ENCODE assay signal across 23 cellular contexts in genomic region chr2:187261705-187262104, GRCh38.
A peak's percentile ranks its signal among the peaks of the same experiment; 100 is the strongest.
DNase-seq lines count a peak whose midpoint lies in the region; ATAC-seq, FAIRE-seq and TF ChIP-seq lines count a peak whose summit lies in the region.
"Had no signal": no experiment of that assay in that cellular context is flagged by ENCODE, and none has a peak within 500 bp of the region (broad histone marks: within the 10 kb centered on the region; RNA-seq: fewer than 3 reads in every experiment).

No MANE protein-coding gene starts in this region.

- in situ Hi-C loops in HepG2 (cut with HindIII; ENCODE audit: extremely low pct_ligation_motif_present, low pct_unique_long_range_greater_than_20kb), result no loop called here
- in situ Hi-C loops in K562 (cut with MboI), result no loop called here

- no peaks in the 10 kb centered on the region for H3K9me1 ChIP-seq in K562 (ENCODE audit: control insufficient read depth, insufficient read depth, low read length)

- no peak for ATAC-seq in HepG2
- no peak for ATAC-seq in right lobe of liver
- ATAC-seq in K562, result no peak
- no peak for ATAC-seq in T-helper 17 cell
- ATAC-seq: A549; CD8-positive, alpha-beta T cell; GM12878 had no signal

- H3K36me3 ChIP-seq in HepG2 (replicated peaks in 1 of 2; ENCODE audit: control insufficient read depth in 1 of 2, insufficient read depth in 2 of 2, low read length in 2 of 2), result no peaks in the 10 kb centered on the region
- no peaks in the 10 kb centered on the region for H3K36me3 ChIP-seq in right lobe of liver
- H3K36me3 ChIP-seq in K562 (ENCODE audit: control insufficient read depth, insufficient read depth, low read length), result no peaks in the 10 kb centered on the region
- H3K36me3 ChIP-seq: BLaER1 treated with 17β-estradiol and CSF1 and Interleukin-3, amounts not matched to agents 10 nM and 100 nM had no signal

- H3K36me3 Mint-ChIP-seq in T-helper 17 cell (ENCODE audit: low read depth), result no peaks in the 10 kb centered on the region
- H3K36me3 Mint-ChIP-seq: CD8-positive, alpha-beta T cell had no signal

- POLR2A ChIA-PET in HepG2 (lab: Yijun Ruan, JAX), result no interaction called here
- POLR2A ChIA-PET in K562 (lab: Yijun Ruan, JAX), result no interaction called here

- no peak for TF ChIP-seq POLR2A in HepG2 (IDR thresholded peaks at IDR 0.05; ENCODE audit: insufficient read depth in 1 of 2, low read depth in 2 of 2, low read length in 2 of 2)
- TF ChIP-seq POLR2A in right lobe of liver (IDR thresholded peaks at IDR 0.05), result no peak
- TF ChIP-seq POLR2A in K562 (conservative IDR thresholded peaks at IDR 0.05), result no peak

- H3K27ac Mint-ChIP-seq in T-helper 17 cell, result no peak overlapping the region
- H3K27ac Mint-ChIP-seq: B cell; CD4-positive, alpha-beta T cell; CD8-positive, alpha-beta T cell had no signal

- H3K4me3 Mint-ChIP-seq in T-helper 17 cell, result no peak overlapping the region
- H3K4me3 Mint-ChIP-seq: B cell; CD4-positive, alpha-beta T cell; CD8-positive, alpha-beta T cell had no signal

- H3K27me3 Mint-ChIP-seq in T-helper 17 cell, result no peaks in the 10 kb centered on the region
- H3K27me3 Mint-ChIP-seq: B cell; CD4-positive, alpha-beta T cell had no signal

- H3K4me1 Mint-ChIP-seq in T-helper 17 cell, result no peaks in the 10 kb centered on the region
- H3K4me1 Mint-ChIP-seq: B cell had no signal

- no peak overlapping the region for H3K27ac ChIP-seq in HepG2 (ENCODE audit: extremely low read length, insufficient read depth, low read length)
- H3K27ac ChIP-seq in right lobe of liver, result no peak overlapping the region
- no peak overlapping the region for H3K27ac ChIP-seq in K562 (ENCODE audit: extremely low read depth, low read depth, low read length)
- no peak overlapping the region for H3K27ac ChIP-seq in dorsolateral prefrontal cortex
- H3K27ac ChIP-seq: 22Rv1; A549; BLaER1 treated with 17β-estradiol and CSF1 and Interleukin-3, amounts not matched to agents 10 nM and 100 nM; C4-2B had no signal

- no peak for FAIRE-seq in HepG2 (lab: Jason Lieb, UNC)
- FAIRE-seq in TTC549 (lab: Jason Lieb, UNC), result peak; percentile 5
- FAIRE-seq in K562 (lab: Jason Lieb, UNC), result no peak
- FAIRE-seq: A549, D721Med, GM12878, GM12892, GM18507, GM19239 had no signal

- no peaks in the 10 kb centered on the region for H4K20me1 ChIP-seq in HepG2 (ENCODE audit: insufficient read depth, low read length)
- no peaks in the 10 kb centered on the region for H4K20me1 ChIP-seq in K562 (replicated peaks; ENCODE audit: control insufficient read depth, insufficient read depth, low read length)
- H4K20me1 ChIP-seq: BLaER1 treated with 17β-estradiol and CSF1 and Interleukin-3, amounts not matched to agents 10 nM and 100 nM had no signal

- no TSS peak for BruUV-seq in HepG2 (replicated peaks; lab: Mats Ljungman, UMichigan)
- no TSS peak for BruUV-seq in K562 (replicated peaks; lab: Mats Ljungman, UMichigan)

- 2% methylated on average over 1 of the region's 1 CpG for WGBS in HepG2 (ENCODE audit: low lambda C conversion rate)
- 56% methylated on average over 1 of the region's 1 CpG for WGBS in right lobe of liver (ENCODE audit: insufficient coverage, low coverage, low lambda C conversion rate, missing lambda C conversion rate)
- 6% methylated on average over 1 of the region's 1 CpG for WGBS in K562 (ENCODE audit: insufficient coverage, low coverage, missing lambda C conversion rate)

- no peak for TF ChIP-seq RAD21 in HepG2 (CRISPR knock-in tag; IDR thresholded peaks at IDR 0.05)
- TF ChIP-seq RAD21 in K562 (CRISPR knock-in tag; conservative IDR thresholded peaks at IDR 0.05 in 1 of 2, IDR thresholded peaks at IDR 0.05 in 1 of 2), result no peak

- H3K9me3 ChIP-seq in HepG2 (ENCODE audit: low read length), result no peaks in the 10 kb centered on the region
- no peaks in the 10 kb centered on the region for H3K9me3 ChIP-seq in right lobe of liver
- H3K9me3 ChIP-seq in K562 (replicated peaks; ENCODE audit: control insufficient read depth, insufficient read depth, low read depth, low read length), result no peaks in the 10 kb centered on the region
- H3K9me3 ChIP-seq in T-helper 17 cell (ENCODE audit: control insufficient read depth, low read length, poor library complexity, severe bottlenecking), result no peaks in the 10 kb centered on the region
- H3K9me3 ChIP-seq: A549; BLaER1 treated with 17β-estradiol and CSF1 and Interleukin-3, amounts not matched to agents 10 nM and 100 nM; Caco-2 had no signal

- DNase-seq in HepG2 (ENCODE audit: low spot score) (no peak), right lobe of liver (no peak), K562 (ENCODE audit: extremely low read depth in 1 of 4, low spot score in 3 of 4) (no peak), T-helper 17 cell (no peak), dorsolateral prefrontal cortex (no peak)
- DNase-seq: AML-193; Caco-2; Calu3; CD4-positive, alpha-beta T cell; CD8-positive, alpha-beta T cell; DMS79 treated with DMSO at 0.1 percent for 48 hours; GDM1 had no signal

- H3K4me3 ChIP-seq in HepG2 (replicated peaks in 1 of 3; ENCODE audit: insufficient read depth in 1 of 3, low read depth in 2 of 3, low read length in 3 of 3) (no peak overlapping the region), right lobe of liver (no peak overlapping the region), K562 (no peak overlapping the region), dorsolateral prefrontal cortex (no peak overlapping the region)
- H3K4me3 ChIP-seq: A549; BLaER1 treated with 17β-estradiol and CSF1 and Interleukin-3, amounts not matched to agents 10 nM and 100 nM; GM12878 had no signal

- no peaks in the 10 kb centered on the region for H3K27me3 ChIP-seq in HepG2 (ENCODE audit: control insufficient read depth in 1 of 2, insufficient read depth in 2 of 2, low read length in 2 of 2)
- H3K27me3 ChIP-seq in right lobe of liver, result no peaks in the 10 kb centered on the region
- H3K27me3 ChIP-seq in K562 (ENCODE audit: control insufficient read depth in 2 of 2, insufficient read depth in 2 of 2, low read length in 2 of 2), result no peaks in the 10 kb centered on the region
- no peaks in the 10 kb centered on the region for H3K27me3 ChIP-seq in dorsolateral prefrontal cortex
- H3K27me3 ChIP-seq: BLaER1 treated with 17β-estradiol and CSF1 and Interleukin-3, amounts not matched to agents 10 nM and 100 nM had no signal

- H3K79me2 ChIP-seq in HepG2 (ENCODE audit: insufficient read depth, low read length) (no peaks in the 10 kb centered on the region), K562 (ENCODE audit: control insufficient read depth, insufficient read depth, low read length) (no peaks in the 10 kb centered on the region)

- no peak for TF ChIP-seq EP300 in HepG2 (IDR thresholded peaks at IDR 0.05; ENCODE audit: low read depth in 2 of 2, low read length in 2 of 2)
- no peak for TF ChIP-seq EP300 in HepG2 (CRISPR knock-in tag; IDR thresholded peaks at IDR 0.05; ENCODE audit: borderline replicate concordance)
- TF ChIP-seq EP300 in K562 (IDR thresholded peaks at IDR 0.05; ENCODE audit: low read length), result no peak

- H3K4me1 ChIP-seq in HepG2 (ENCODE audit: insufficient read depth, low read length) (no peaks in the 10 kb centered on the region), right lobe of liver (no peaks in the 10 kb centered on the region), K562 (replicated peaks in 1 of 2; ENCODE audit: control insufficient read depth in 2 of 2, insufficient read depth in 2 of 2, low read length in 2 of 2) (no peaks in the 10 kb centered on the region)
- H3K4me1 ChIP-seq: A549; BLaER1 treated with 17β-estradiol and CSF1 and Interleukin-3, amounts not matched to agents 10 nM and 100 nM; Caco-2 had no signal

- CTCF ChIA-PET in HepG2 (lab: Yijun Ruan, JAX; ENCODE audit: low intra/inter-chr PET ratio, low total read pairs) (no interaction called here), K562 (lab: Yijun Ruan, JAX; ENCODE audit: low intra/inter-chr PET ratio) (no interaction called here)

- H2AFZ ChIP-seq in HepG2 (ENCODE audit: low read length) (no peak overlapping the region), K562 (ENCODE audit: low read depth, low read length) (no peak overlapping the region)

- H3K4me2 ChIP-seq in HepG2 (ENCODE audit: low read depth, low read length) (no peak overlapping the region), K562 (ENCODE audit: insufficient read depth, low read length) (no peak overlapping the region)
- H3K4me2 ChIP-seq: A549; BLaER1 treated with 17β-estradiol and CSF1 and Interleukin-3, amounts not matched to agents 10 nM and 100 nM had no signal

- H3K9ac ChIP-seq in HepG2 (ENCODE audit: insufficient read depth, low read depth, low read length), result no peak overlapping the region
- H3K9ac ChIP-seq in K562 (ENCODE audit: insufficient read depth in 1 of 2, low read depth in 2 of 2, low read length in 2 of 2), result no peak overlapping the region
- H3K9ac ChIP-seq: BLaER1 treated with 17β-estradiol and CSF1 and Interleukin-3, amounts not matched to agents 10 nM and 100 nM had no signal

- intact Hi-C loops in HepG2 (cut with micrococcal nuclease; ENCODE audit: unreplicated experiment) (no loop called here), right lobe of liver (cut with DNase I) (no loop called here), K562 (cut with micrococcal nuclease) (no loop called here), dorsolateral prefrontal cortex (cut with DNase I) (no loop called here)

- no peak for TF ChIP-seq CTCF in HepG2 (CRISPR knock-in tag; IDR thresholded peaks at IDR 0.05)
- TF ChIP-seq CTCF in right lobe of liver (IDR thresholded peaks at IDR 0.05), result no peak
- TF ChIP-seq CTCF in K562 (IDR thresholded peaks at IDR 0.05 in 2 of 3, conservative IDR thresholded peaks at IDR 0.05 in 1 of 3; ENCODE audit: insufficient read depth in 2 of 3, low read depth in 1 of 3, low read length in 3 of 3), result no peak
- no peak for TF ChIP-seq CTCF in dorsolateral prefrontal cortex (IDR thresholded peaks at IDR 0.05 in 54 of 56, conservative IDR thresholded peaks at IDR 0.05 in 2 of 56; ENCODE audit: low read depth in 1 of 56, partially characterized antibody in 56 of 56)

TF ChIP-seq in HepG2, 621 proteins besides CTCF, POLR2A, EP300 and RAD21:
- TF ChIP-seq MAFK (conservative IDR thresholded peaks at IDR 0.05 in 1 of 2, IDR thresholded peaks at IDR 0.05 in 1 of 2; ENCODE audit: low read length in 2 of 2) (peak in 1 of 2 experiments; percentile 53; a peak in 1 of 4 replicates), RELA (CRISPR knock-in tag; IDR thresholded peaks at IDR 0.05) (no peak), MAFF (IDR thresholded peaks at IDR 0.05; ENCODE audit: low read depth, low read length) (0 out of 2 replicates have a peak, but pooled peaks have one; percentile 26)

TF ChIP-seq in K562, 482 proteins besides CTCF, POLR2A, EP300 and RAD21:
- peak; percentile 77 for TF ChIP-seq ZNF316 (IDR thresholded peaks at IDR 0.05)
- no peak for TF ChIP-seq ZNF347 (CRISPR knock-in tag; IDR thresholded peaks at IDR 0.05; ENCODE audit: low read depth)
- TF ChIP-seq NCOA1 (IDR thresholded peaks at IDR 0.05; ENCODE audit: low read depth), result no peak
- TF ChIP-seq C11orf30 (IDR thresholded peaks at IDR 0.05; ENCODE audit: low read depth), result 0 out of 2 replicates have a peak, but pooled peaks have one; percentile 36
- TF ChIP-seq KLF6 (CRISPR knock-in tag; IDR thresholded peaks at IDR 0.05; ENCODE audit: borderline replicate concordance), result no peak

Comparison
In these comparisons a context has a peak if more than half of its experiments do, and no peak if none do; other contexts are left out.
1. Of the 241 proteins assayed by ChIP-seq in both HepG2 and K562: peak only in HepG2: MAFF; only in K562: none; in both: none; in neither: 239; mixed calls (peak in some experiments, not most) for 1.